ENCODE assay signal across 27 cellular contexts in the genomic region with DNA sequence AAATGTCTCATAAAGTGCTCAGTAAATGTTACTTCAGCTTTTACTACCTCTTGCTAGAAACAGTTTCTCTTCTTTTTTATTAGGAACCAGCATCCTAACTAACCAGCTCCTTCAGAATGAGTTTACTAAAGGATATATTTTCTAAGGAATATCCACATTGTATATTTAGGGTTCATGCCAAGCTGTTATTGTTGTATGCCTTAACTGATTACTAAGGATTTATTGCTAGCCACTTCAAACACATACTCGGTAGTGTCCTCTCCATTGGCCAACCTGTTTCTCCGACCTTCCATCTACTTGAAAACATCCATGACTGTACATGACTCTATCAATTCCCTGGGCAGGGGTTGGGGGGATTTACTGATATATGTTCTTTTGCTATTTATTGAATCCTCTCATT.
"Had no signal": no experiment of that assay in that cellular context is flagged by ENCODE, and none has a peak within 500 bp of the region (broad histone marks: within the 10 kb centered on the region; RNA-seq: fewer than 3 reads in every experiment).

No MANE protein-coding gene starts in this region.

- H3K4me2 ChIP-seq: hepatocyte had no signal

- DNase-seq: colonic mucosa; cortex of kidney; effector CD8-positive, alpha-beta T cell; effector memory CD8-positive, alpha-beta T cell; endodermal cell; erythroblast; esophagus squamous epithelium; foreskin fibroblast; foreskin melanocyte; heart left ventricle; hypothalamus; immature natural killer cell; islet precursor cell; kidney; kidney glomerular epithelial cell; left lung; left ventricle myocardium superior; lower lobe of right lung; mesenchymal stem cell; naive thymus-derived CD4-positive, alpha-beta T cell had no signal

- H3K27me3 ChIP-seq: colonic mucosa, esophagus squamous epithelium, gastroesophageal sphincter, heart left ventricle, hepatocyte, left lung had no signal

- H3K4me1 ChIP-seq: colonic mucosa, esophagus squamous epithelium, gastroesophageal sphincter, heart left ventricle, left lung, lower lobe of right lung had no signal

- H3K79me2 ChIP-seq: hepatocyte had no signal

- H3K36me3 Mint-ChIP-seq: immature natural killer cell; mesothelial cell of epicardium; naive thymus-derived CD4-positive, alpha-beta T cell had no signal

- H3K9me3 ChIP-seq: colonic mucosa, esophagus squamous epithelium, gastroesophageal sphincter, lower lobe of right lung had no signal

- H3K4me3 Mint-ChIP-seq: dendritic cell treated with granulocyte-macrophage colony-stimulating factor and Interleukin-4, amounts not matched to agents 40 ng/mL and 50 ng/mL, for 4 days; effector memory CD8-positive, alpha-beta T cell; endodermal cell; immature natural killer cell; mesothelial cell of epicardium; naive thymus-derived CD4-positive, alpha-beta T cell had no signal

- ATAC-seq: effector memory CD8-positive, alpha-beta T cell; esophagus mucosa; gastroesophageal sphincter; heart left ventricle; left lung; left ventricle myocardium superior; lower lobe of right lung; naive thymus-derived CD4-positive, alpha-beta T cell had no signal

- H3K27ac Mint-ChIP-seq: dendritic cell treated with granulocyte-macrophage colony-stimulating factor and Interleukin-4, amounts not matched to agents 40 ng/mL and 50 ng/mL, for 4 days; effector memory CD8-positive, alpha-beta T cell; endodermal cell; immature natural killer cell; mesothelial cell of epicardium; naive thymus-derived CD4-positive, alpha-beta T cell had no signal

- H3K27me3 Mint-ChIP-seq: dendritic cell treated with granulocyte-macrophage colony-stimulating factor and Interleukin-4, amounts not matched to agents 40 ng/mL and 50 ng/mL, for 4 days; effector memory CD8-positive, alpha-beta T cell; naive thymus-derived CD4-positive, alpha-beta T cell had no signal

- FAIRE-seq: endometrium, kidney had no signal

- H3K36me3 ChIP-seq: colonic mucosa, esophagus squamous epithelium, gastroesophageal sphincter, heart left ventricle, left lung, lower lobe of right lung had no signal

- H3K4me1 Mint-ChIP-seq: immature natural killer cell; mesothelial cell of epicardium; naive thymus-derived CD4-positive, alpha-beta T cell had no signal

- H3K4me3 ChIP-seq: colonic mucosa, esophagus squamous epithelium, gastroesophageal sphincter, heart left ventricle, hepatocyte, left lung, lower lobe of right lung had no signal

- H2AFZ ChIP-seq: hepatocyte had no signal

- H3K27ac ChIP-seq: colonic mucosa, epithelial cell of prostate, esophagus squamous epithelium, gastroesophageal sphincter, heart left ventricle, hepatocyte, left lung, lower lobe of right lung had no signal
